Comparison of ENCODE assay signal across 12 cellular contexts in genomic region chr17:80831481-80831880, GRCh38.
DNase-seq lines count a peak whose midpoint lies in the region; ATAC-seq, FAIRE-seq and TF ChIP-seq lines count a peak whose summit lies in the region.
"Had no signal": no experiment of that assay in that cellular context is flagged by ENCODE, and none has a peak within 500 bp of the region (broad histone marks: within the 10 kb centered on the region; RNA-seq: fewer than 3 reads in every experiment).

No MANE protein-coding gene starts in this region.

- peaks cover 53% of the 10 kb centered on the region for H3K4me1 Mint-ChIP-seq in stimulated activated naive CD8-positive, alpha-beta T cell treated with anti-CD3 and anti-CD28 coated beads, Interleukin-15, Interleukin-2, amounts not matched to agents 100 ng/mL and 50 ng/mL, for 24 hours (ENCODE audit: low read depth)
- peaks cover 36% of the 10 kb centered on the region for H3K4me1 Mint-ChIP-seq in activated CD8-positive, alpha-beta T cell treated with anti-CD3 and anti-CD28 coated beads for 36 hours (ENCODE audit: low read depth)

- H2AFZ ChIP-seq in keratinocyte (ENCODE audit: control insufficient read depth, low read length), result no peak overlapping the region

- no peak for ATAC-seq in stimulated activated naive CD8-positive, alpha-beta T cell treated with anti-CD3 and anti-CD28 coated beads, Interleukin-15, Interleukin-2, amounts not matched to agents 100 U/mL and 50 U/mL, for 24 hours
- ATAC-seq in activated CD8-positive, alpha-beta T cell treated with anti-CD3 and anti-CD28 coated beads for 36 hours, result no peak
- ATAC-seq in GM21723 (IDR thresholded peaks at IDR 0.05; ENCODE audit: unreplicated experiment), result no peak

- H3K27me3 Mint-ChIP-seq in stimulated activated naive CD8-positive, alpha-beta T cell treated with anti-CD3 and anti-CD28 coated beads, Interleukin-15, Interleukin-2, amounts not matched to agents 100 ng/mL and 50 ng/mL, for 24 hours, result no peaks in the 10 kb centered on the region
- no peaks in the 10 kb centered on the region for H3K27me3 Mint-ChIP-seq in activated CD8-positive, alpha-beta T cell treated with anti-CD3 and anti-CD28 coated beads for 36 hours

- in situ Hi-C loops in GM13976 (cut with MboI; ENCODE audit: low sequenced_read_pairs, unreplicated experiment), result no loop called here

- dilution Hi-C loops in keratinocyte (cut with MboI; ENCODE audit: extremely low pct_ligation_motif_present, low sequenced_read_pairs), result no loop called here

- H3K4me2 ChIP-seq in keratinocyte (ENCODE audit: control insufficient read depth, extremely low read depth, insufficient read depth, low read depth, low read length), result no peak overlapping the region

- no peak overlapping the region for H3K9ac ChIP-seq in keratinocyte (ENCODE audit: control insufficient read depth, extremely low read depth, insufficient read depth, low read length)

- no peaks in the 10 kb centered on the region for H4K20me1 ChIP-seq in keratinocyte (ENCODE audit: control insufficient read depth, extremely low read depth, insufficient read depth, low read length)

- intact Hi-C loops in activated CD8-positive, alpha-beta T cell treated with anti-CD3 and anti-CD28 coated beads for 36 hours (cut with micrococcal nuclease), result loop anchor here (10.0 kb wide), 1 partner anchor 63 kb away; no protein-coding TSS in a partner anchor

- FAIRE-seq in keratinocyte (lab: Jason Lieb, UNC) (peak; percentile 34), urothelium cell line (lab: Jason Lieb, UNC) (peak; percentile 99)

- POLR2A ChIA-PET in activated CD8-positive, alpha-beta T cell treated with anti-CD3 and anti-CD28 coated beads for 36 hours (lab: Charles Lee), result interaction anchor here (1.3 kb wide), 1 partner anchor 25 kb away, joined by 7 read pairs; no protein-coding TSS in a partner anchor

- H3K4me1 ChIP-seq in keratinocyte (ENCODE audit: control insufficient read depth, extremely low read depth, insufficient read depth, low read length), result peaks cover 35% of the 10 kb centered on the region

- H3K9me3 ChIP-seq in keratinocyte (ENCODE audit: control insufficient read depth, low read depth, low read length), result no peaks in the 10 kb centered on the region

- H3K4me3 ChIP-seq in keratinocyte (ENCODE audit: control insufficient read depth in 2 of 3, extremely low read depth in 1 of 3, insufficient read depth in 2 of 3, low read depth in 1 of 3, low read length in 3 of 3) (no peak overlapping the region), H7 (ENCODE audit: insufficient read depth, low read depth, low read length) (no peak overlapping the region)
- H3K4me3 ChIP-seq: cardiac muscle cell had no signal

- CTCF ChIA-PET in activated CD8-positive, alpha-beta T cell treated with anti-CD3 and anti-CD28 coated beads for 36 hours (lab: Charles Lee), result interaction anchor here (1.1 kb wide), 1 partner anchor 69 kb away, joined by 3 read pairs; no protein-coding TSS in a partner anchor

- TF ChIP-seq CTCF in activated CD8-positive, alpha-beta T cell treated with anti-CD3 and anti-CD28 coated beads for 36 hours (IDR thresholded peaks at IDR 0.05), result no peak
- TF ChIP-seq CTCF in keratinocyte (optimal IDR thresholded peaks at IDR 0.05 in 1 of 3, IDR thresholded peaks at IDR 0.05 in 1 of 3, conservative IDR thresholded peaks at IDR 0.05 in 1 of 3; ENCODE audit: extremely low read depth in 1 of 3, insufficient read depth in 2 of 3, low read length in 3 of 3), result no peak
- TF ChIP-seq CTCF in GM13976 (IDR thresholded peaks at IDR 0.05; ENCODE audit: borderline replicate concordance, control extremely low read depth, extremely low read depth, insufficient read depth, missing control alignments), result no peak

- H3K27me3 ChIP-seq in keratinocyte (ENCODE audit: control insufficient read depth, extremely low read depth, insufficient read depth, low read length), result no peaks in the 10 kb centered on the region
- no peaks in the 10 kb centered on the region for H3K27me3 ChIP-seq in H7 (ENCODE audit: control insufficient read depth, insufficient read depth, low read length)
- H3K27me3 ChIP-seq: cardiac muscle cell had no signal

- H3K9me1 ChIP-seq in keratinocyte (ENCODE audit: control insufficient read depth, extremely low read depth, insufficient read depth, low read length), result no peaks in the 10 kb centered on the region

- peak overlapping the region; percentile 48 for H3K4me3 Mint-ChIP-seq in stimulated activated naive CD8-positive, alpha-beta T cell treated with anti-CD3 and anti-CD28 coated beads, Interleukin-15, Interleukin-2, amounts not matched to agents 100 ng/mL and 50 ng/mL, for 24 hours
- no peak overlapping the region for H3K4me3 Mint-ChIP-seq in activated CD8-positive, alpha-beta T cell treated with anti-CD3 and anti-CD28 coated beads for 36 hours

- no peaks in the 10 kb centered on the region for H3K9me3 Mint-ChIP-seq in stimulated activated naive CD8-positive, alpha-beta T cell treated with anti-CD3 and anti-CD28 coated beads, Interleukin-15, Interleukin-2, amounts not matched to agents 100 ng/mL and 50 ng/mL, for 24 hours
- H3K9me3 Mint-ChIP-seq in activated CD8-positive, alpha-beta T cell treated with anti-CD3 and anti-CD28 coated beads for 36 hours, result no peaks in the 10 kb centered on the region
- H3K9me3 Mint-ChIP-seq: mesothelial cell of epicardium had no signal

- H3K36me3 Mint-ChIP-seq in stimulated activated naive CD8-positive, alpha-beta T cell treated with anti-CD3 and anti-CD28 coated beads, Interleukin-15, Interleukin-2, amounts not matched to agents 100 ng/mL and 50 ng/mL, for 24 hours (ENCODE audit: low read depth), result peaks cover 28% of the 10 kb centered on the region
- H3K36me3 Mint-ChIP-seq in activated CD8-positive, alpha-beta T cell treated with anti-CD3 and anti-CD28 coated beads for 36 hours (ENCODE audit: low read depth), result peaks cover 7% of the 10 kb centered on the region

- no peak for DNase-seq in stimulated activated naive CD8-positive, alpha-beta T cell treated with anti-CD3 and anti-CD28 coated beads, Interleukin-15, Interleukin-2, amounts not matched to agents 100 U/mL and 50 U/mL, for 24 hours
- DNase-seq in activated CD8-positive, alpha-beta T cell treated with anti-CD3 and anti-CD28 coated beads for 36 hours, result no peak
- DNase-seq in keratinocyte (ENCODE audit: low read depth, low spot score) (no peak), urothelium cell line (ENCODE audit: low spot score) (no peak), GM13976 (ENCODE audit: low spot score) (no peak), H7 (no peak)
- DNase-seq: MM.1S; stimulated activated CD4-positive, alpha-beta T cell treated with anti-CD3 and anti-CD28 coated beads, Interleukin-4, amount 100 ng/mL, for 1 hour had no signal

- peaks cover 0 to 4% of the 10 kb centered on the region in 2 experiments for H3K36me3 ChIP-seq in keratinocyte (ENCODE audit: control insufficient read depth in 2 of 2, extremely low read depth in 1 of 2, insufficient read depth in 2 of 2, low read length in 2 of 2)
- H3K36me3 ChIP-seq in H7 (replicated peaks; ENCODE audit: control insufficient read depth, insufficient read depth, low read length), result no peaks in the 10 kb centered on the region
- H3K36me3 ChIP-seq: cardiac muscle cell had no signal

- H3K27ac Mint-ChIP-seq in stimulated activated naive CD8-positive, alpha-beta T cell treated with anti-CD3 and anti-CD28 coated beads, Interleukin-15, Interleukin-2, amounts not matched to agents 100 ng/mL and 50 ng/mL, for 24 hours, result peak overlapping the region; percentile 97
- peak overlapping the region; percentile 96 for H3K27ac Mint-ChIP-seq in activated CD8-positive, alpha-beta T cell treated with anti-CD3 and anti-CD28 coated beads for 36 hours

- H3K79me2 ChIP-seq in keratinocyte (ENCODE audit: control insufficient read depth, insufficient read depth, low read length), result no peaks in the 10 kb centered on the region

- H3K27ac ChIP-seq in keratinocyte (ENCODE audit: control insufficient read depth, insufficient read depth, low read length), result no peak overlapping the region
